In the genomic region with DNA sequence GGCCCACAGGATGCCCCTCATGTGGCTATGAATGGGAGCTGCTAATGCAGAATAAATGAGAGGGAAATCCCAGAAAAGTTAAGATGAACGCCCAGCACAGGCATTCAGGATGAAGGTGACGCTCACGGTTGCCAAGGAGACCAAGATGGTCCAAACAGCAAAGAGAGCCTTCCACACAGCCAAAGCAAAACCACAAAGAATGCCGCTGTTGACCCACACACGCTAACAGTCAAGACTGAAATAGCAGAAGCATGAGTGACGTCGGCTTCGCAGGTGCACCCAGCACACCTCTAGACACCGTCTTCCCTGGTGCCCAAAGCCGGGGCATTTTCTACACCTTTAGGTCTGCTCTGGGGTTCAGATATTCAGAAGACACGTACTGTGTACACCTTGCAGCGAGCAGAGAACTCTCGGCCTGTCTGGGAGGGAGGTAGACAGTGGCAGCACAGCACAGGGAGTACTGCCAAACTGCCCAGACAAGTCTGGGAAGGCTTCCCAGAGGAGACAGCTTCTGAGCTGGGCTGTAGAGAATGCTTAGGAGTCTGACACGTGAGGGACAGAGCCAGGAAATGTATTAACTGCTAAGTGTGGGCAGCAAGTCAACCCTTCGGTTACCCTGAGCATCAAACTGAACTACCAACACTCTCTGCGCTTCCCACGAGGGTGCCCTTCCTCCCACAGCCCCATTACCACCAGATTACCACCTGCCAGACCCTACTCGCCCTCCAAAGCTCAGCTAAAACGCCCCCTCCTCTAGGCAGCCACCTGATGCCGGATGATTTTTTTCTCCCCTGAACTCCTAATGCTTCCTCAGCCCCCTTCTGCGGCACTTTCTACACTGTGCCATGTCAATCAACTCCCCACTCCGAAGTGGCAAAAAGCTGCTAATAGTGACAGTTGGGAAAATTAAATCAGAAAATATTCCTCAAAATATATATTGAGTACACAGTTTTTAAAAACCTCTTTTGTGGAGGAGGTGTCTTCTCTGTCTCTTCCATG, we compare ENCODE assay signal across 8 cellular contexts. TPM values are rescaled to one million over a fixed set of nuclear protein-coding genes. Genes with fewer than 3 reads are reported as not detected.
DNase-seq lines count a peak whose midpoint lies in the region; ATAC-seq and TF ChIP-seq lines count a peak whose summit lies in the region.

No MANE protein-coding gene starts in this region.

- no peak overlapping the region for H3K4me2 ChIP-seq in GM23248 (ENCODE audit: unreplicated experiment)

- no peaks in the 10 kb centered on the region for H4K20me1 ChIP-seq in GM23248 (ENCODE audit: insufficient read depth)

- DNase-seq in GM13977 (ENCODE audit: low spot score), result peak; percentile 86
- DNase-seq in HS-27A (ENCODE audit: low read depth), result peak; percentile 35
- DNase-seq in activated CD4-positive, CD25-positive, alpha-beta regulatory T cell treated with anti-CD3 and anti-CD28 coated beads, Interleukin-2, amount 50 U/mL, for 72 hours, result peak; percentile 64
- no peak for DNase-seq in esophagus squamous epithelium (lab: John Stamatoyannopoulos, UW)
- DNase-seq in transverse colon, result peak; percentile 77
- DNase-seq in GM23248, result no peak
- no peak for DNase-seq in GDM1 (lab: John Stamatoyannopoulos, UW)

- H3K9me2 ChIP-seq in GM23248 (ENCODE audit: insufficient read depth), result no peaks in the 10 kb centered on the region

- H3K27me3 ChIP-seq in esophagus squamous epithelium (no peaks in the 10 kb centered on the region), transverse colon (no peaks in the 10 kb centered on the region), GM23248 (replicated peaks; ENCODE audit: insufficient read depth) (peaks cover 28% of the 10 kb centered on the region)

- in situ Hi-C loops in GM13977 (cut with MboI; ENCODE audit: low pct_unique_long_range_greater_than_20kb, low sequenced_read_pairs, unreplicated experiment), result no loop called here
- in situ Hi-C loops in transverse colon (cut with MboI; ENCODE audit: low pct_ligation_motif_present in 1 of 4, low pct_unique_long_range_greater_than_20kb in 1 of 4, low sequenced_read_pairs in 3 of 4), result no loop called here
- in situ Hi-C loops in GM23248 (cut with MboI), result no loop called here

- no peaks in the 10 kb centered on the region for H3K9me3 ChIP-seq in esophagus squamous epithelium
- no peaks in the 10 kb centered on the region for H3K9me3 ChIP-seq in transverse colon
- no peaks in the 10 kb centered on the region for H3K9me3 ChIP-seq in GM23248 (ENCODE audit: low read depth)

- H3F3A ChIP-seq in GM23248 (ENCODE audit: insufficient read depth), result no peaks in the 10 kb centered on the region

- TF ChIP-seq EP300 in transverse colon (IDR thresholded peaks at IDR 0.05; ENCODE audit: low read depth), result no peak

- intact Hi-C loops in esophagus squamous epithelium (cut with DNase I), result loop anchor here (10.0 kb wide), 1 partner anchor 47 kb away; a partner anchor contains a TSS
- intact Hi-C loops in transverse colon (cut with DNase I; ENCODE audit: low total_unique reads), result no loop called here

- H3K27ac ChIP-seq in esophagus squamous epithelium, result peak overlapping the region in 3 of 4 donors; percentile 31 to 81 (median 36)
- peak overlapping the region; percentile 33 to 74 (median 50) for H3K27ac ChIP-seq in transverse colon
- H3K27ac ChIP-seq in GM23248, result no peak overlapping the region

- H3K4me3 ChIP-seq in esophagus squamous epithelium (no peak overlapping the region), transverse colon (no peak overlapping the region), GM23248 (no peak overlapping the region)

- ATAC-seq in GM21447 (IDR thresholded peaks at IDR 0.05; ENCODE audit: unreplicated experiment), result peak; percentile 71

- no peaks in the 10 kb centered on the region for H3K36me3 ChIP-seq in esophagus squamous epithelium
- no peaks in the 10 kb centered on the region for H3K36me3 ChIP-seq in transverse colon
- H3K36me3 ChIP-seq in GM23248 (ENCODE audit: low read depth), result no peaks in the 10 kb centered on the region

- peaks cover 38 to 81% (median 45%) of the 10 kb centered on the region in 3 donors for H3K4me1 ChIP-seq in esophagus squamous epithelium
- peaks cover 7 to 27% (median 19%) of the 10 kb centered on the region in 4 donors for H3K4me1 ChIP-seq in transverse colon
- H3K4me1 ChIP-seq in GM23248 (ENCODE audit: insufficient read depth), result no peaks in the 10 kb centered on the region

- WGBS in esophagus squamous epithelium, 2 donors, result 58 to 72% methylated on average over 18 to 19 of the region's 22 CpGs
- WGBS in transverse colon (ENCODE audit: low coverage in 1 of 2), 2 donors, result 72 to 84% methylated on average over 5 to 22 of the region's 22 CpGs
- 84 to 85% methylated on average over 21 to 22 of the region's 22 CpGs for WGBS in GM23248 (ENCODE audit: low coverage in 1 of 2, low lambda C conversion rate in 2 of 2, missing lambda C conversion rate in 2 of 2), 2 experiments

- TF ChIP-seq CTCF in GM13977 (IDR thresholded peaks at IDR 0.05; ENCODE audit: extremely low read depth, insufficient read depth, missing control alignments) (no peak), esophagus squamous epithelium (IDR thresholded peaks at IDR 0.05) (no peak), transverse colon (IDR thresholded peaks at IDR 0.05) (no peak)

- H2AFZ ChIP-seq in GM23248, result no peak overlapping the region

- H3K9ac ChIP-seq in GM23248, result no peak overlapping the region

- H3K79me2 ChIP-seq in GM23248 (ENCODE audit: insufficient read depth), result no peaks in the 10 kb centered on the region

- no peak for TF ChIP-seq POLR2A in esophagus squamous epithelium (IDR thresholded peaks at IDR 0.05)
- TF ChIP-seq POLR2A in transverse colon (IDR thresholded peaks at IDR 0.05), result no peak

RNA-seq across cellular contexts. Expression of a gene that starts 50.1 kb away (rescaled TPM):
- total RNA-seq in esophagus squamous epithelium (10 to 100 TPM; 23.2 to 31.5 (median 29.9) TPM), transverse colon (100 to 1,000 TPM in 1 of 4 donors, 10 to 100 TPM in 3; 29.5 to 171 (median 60.3) TPM)
- total RNA-seq in GM23248 (2014; rRNA removed; shearing (Covaris generic)), result not detected in 2 replicates
- 0.06 TPM in 1 of 2 replicates, not detected in the other for polyA plus RNA-seq in GM23248 (2016; fragmentation: Nextera tagmentation; extraction: Ambion mirVana)

Comparison
In these comparisons a context has a peak if more than half of its experiments do, and no peak if none do; other contexts are left out.
1. DNase-seq: peak in GM13977 (single experiment), HS-27A (single experiment), activated CD4-positive, CD25-positive, alpha-beta regulatory T cell treated with anti-CD3 and anti-CD28 coated beads, Interleukin-2, amount 50 U/mL, for 72 hours (single experiment) and transverse colon (single experiment); none in esophagus squamous epithelium (single experiment), GM23248 (single experiment) and GDM1 (single experiment).
2. RNA of a gene that starts 50.1 kb away (total RNA-seq): 29.5 to 171 TPM in transverse colon and 23.2 to 31.5 TPM in esophagus squamous epithelium; not detected in GM23248; every median in the first group is over 10 times any median in the second.